In the genomic region with DNA sequence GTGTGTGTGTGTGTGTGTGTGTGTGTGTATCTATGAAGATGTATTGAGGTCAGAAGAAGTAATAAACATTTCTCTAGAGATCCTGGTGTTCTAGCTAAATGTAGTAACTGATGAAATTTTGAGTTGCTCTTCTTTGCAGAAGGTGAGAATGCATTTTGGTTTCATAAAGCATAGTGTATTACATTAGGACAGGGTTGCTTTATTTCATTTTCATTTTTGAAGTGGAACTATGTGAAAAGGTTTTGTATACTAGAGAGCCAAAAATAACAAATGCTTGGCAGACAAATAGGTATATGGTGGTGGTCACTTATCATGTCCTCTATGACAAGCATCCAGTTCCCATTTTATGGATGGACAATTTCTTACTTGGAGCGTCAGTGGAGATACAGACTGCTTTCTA, we compare ENCODE assay signal across 8 cellular contexts.
A peak's percentile ranks its signal among the peaks of the same experiment; 100 is the strongest.
DNase-seq lines count a peak whose midpoint lies in the region; ATAC-seq, FAIRE-seq and TF ChIP-seq lines count a peak whose summit lies in the region.

No MANE protein-coding gene starts in this region.

- no peak overlapping the region for H3K4me3 ChIP-seq in keratinocyte (ENCODE audit: control insufficient read depth in 2 of 3, extremely low read depth in 1 of 3, insufficient read depth in 2 of 3, low read depth in 1 of 3, low read length in 3 of 3)
- no peak overlapping the region for H3K4me3 ChIP-seq in vagina

- intact Hi-C loops in vagina (cut with DNase I): no loop called here

- dilution Hi-C loops in keratinocyte (cut with MboI; ENCODE audit: extremely low pct_ligation_motif_present, low sequenced_read_pairs): no loop called here

- H3K9me3 ChIP-seq in keratinocyte (ENCODE audit: control insufficient read depth, low read depth, low read length) (no peaks in the 10 kb centered on the region), vagina (no peaks in the 10 kb centered on the region)

- no peak overlapping the region for H3K27ac ChIP-seq in keratinocyte (ENCODE audit: control insufficient read depth, insufficient read depth, low read length)
- no peak overlapping the region for H3K27ac ChIP-seq in vagina

- peak overlapping the region; percentile 19 for H2AFZ ChIP-seq in keratinocyte (ENCODE audit: control insufficient read depth, low read length)

- H3K4me1 ChIP-seq in keratinocyte (ENCODE audit: control insufficient read depth, extremely low read depth, insufficient read depth, low read length) (no peaks in the 10 kb centered on the region), vagina (no peaks in the 10 kb centered on the region)

- H3K9ac ChIP-seq in keratinocyte (ENCODE audit: control insufficient read depth, extremely low read depth, insufficient read depth, low read length): no peak overlapping the region

- no peaks in the 10 kb centered on the region for H3K79me2 ChIP-seq in keratinocyte (ENCODE audit: control insufficient read depth, insufficient read depth, low read length)

- no peaks in the 10 kb centered on the region for H4K20me1 ChIP-seq in keratinocyte (ENCODE audit: control insufficient read depth, extremely low read depth, insufficient read depth, low read length)

- no peak overlapping the region for H3K4me2 ChIP-seq in keratinocyte (ENCODE audit: control insufficient read depth, extremely low read depth, insufficient read depth, low read depth, low read length)

- TF ChIP-seq CTCF in keratinocyte (optimal IDR thresholded peaks at IDR 0.05 in 1 of 3, IDR thresholded peaks at IDR 0.05 in 1 of 3, conservative IDR thresholded peaks at IDR 0.05 in 1 of 3; ENCODE audit: extremely low read depth in 1 of 3, insufficient read depth in 2 of 3, low read length in 3 of 3) (no peak), vagina (IDR thresholded peaks at IDR 0.05) (no peak)

- ATAC-seq in GM18873 (IDR thresholded peaks at IDR 0.05; ENCODE audit: low FRiP score, unreplicated experiment) (peak; percentile 87), GM21737 (IDR thresholded peaks at IDR 0.05; ENCODE audit: unreplicated experiment) (peak; percentile 88), HG03520 (IDR thresholded peaks at IDR 0.05; ENCODE audit: unreplicated experiment) (peak; percentile 93)

- H3K36me3 ChIP-seq in keratinocyte (ENCODE audit: control insufficient read depth in 2 of 2, extremely low read depth in 1 of 2, insufficient read depth in 2 of 2, low read length in 2 of 2) (no peaks in the 10 kb centered on the region), vagina (no peaks in the 10 kb centered on the region)

- TF ChIP-seq POLR2A in vagina (IDR thresholded peaks at IDR 0.05): no peak

- no peaks in the 10 kb centered on the region for H3K27me3 ChIP-seq in keratinocyte (ENCODE audit: control insufficient read depth, extremely low read depth, insufficient read depth, low read length)
- no peaks in the 10 kb centered on the region for H3K27me3 ChIP-seq in vagina

- DNase-seq in keratinocyte (ENCODE audit: low read depth, low spot score) (no peak), SIG-M5 treated with dmso at 0.1 percent for 504 hours (lab: John Stamatoyannopoulos, UW; ENCODE audit: unreplicated experiment) (no peak), vagina (ENCODE audit: extremely low spot score in 2 of 2) (no peak), urothelium cell line (ENCODE audit: low spot score) (no peak)
- no peak for DNase-seq in stimulated activated CD4-positive, alpha-beta T cell treated with anti-CD3 and anti-CD28 coated beads, Interleukin-4, amount 100 ng/mL, for 1 hour

- FAIRE-seq in keratinocyte (lab: Jason Lieb, UNC) (no peak), urothelium cell line (lab: Jason Lieb, UNC) (no peak)

- H3K9me1 ChIP-seq in keratinocyte (ENCODE audit: control insufficient read depth, extremely low read depth, insufficient read depth, low read length): no peaks in the 10 kb centered on the region
